ENCODE assay signal across 1 cellular context in genomic region chrX:121245763-121246162, GRCh38.
TF ChIP-seq lines count a peak whose summit lies in the region.

No MANE protein-coding gene starts in this region.

TF ChIP-seq in HepG2, 621 proteins besides CTCF, POLR2A, EP300 and RAD21 (continued from another document and continues in another):
- TF ChIP-seq PBX2 (CRISPR knock-in tag; IDR thresholded peaks at IDR 0.05) = no peak
- TF ChIP-seq ZNF207 (IDR thresholded peaks at IDR 0.05; ENCODE audit: borderline replicate concordance) = no peak
- TF ChIP-seq, protein P1, sequence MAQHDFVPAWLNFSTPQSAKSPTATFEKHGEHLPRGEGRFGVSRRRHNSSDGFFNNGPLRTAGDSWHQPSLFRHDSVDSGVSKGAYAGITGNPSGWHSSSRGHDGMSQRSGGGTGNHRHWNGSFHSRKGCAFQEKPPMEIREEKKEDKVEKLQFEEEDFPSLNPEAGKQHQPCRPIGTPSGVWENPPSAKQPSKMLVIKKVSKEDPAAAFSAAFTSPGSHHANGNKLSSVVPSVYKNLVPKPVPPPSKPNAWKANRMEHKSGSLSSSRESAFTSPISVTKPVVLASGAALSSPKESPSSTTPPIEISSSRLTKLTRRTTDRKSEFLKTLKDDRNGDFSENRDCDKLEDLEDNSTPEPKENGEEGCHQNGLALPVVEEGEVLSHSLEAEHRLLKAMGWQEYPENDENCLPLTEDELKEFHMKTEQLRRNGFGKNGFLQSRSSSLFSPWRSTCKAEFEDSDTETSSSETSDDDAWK (CRISPR knock-in tag; IDR thresholded peaks at IDR 0.05) = no peak
- no peak for TF ChIP-seq SATB2 (CRISPR knock-in tag; IDR thresholded peaks at IDR 0.05)
- no peak for TF ChIP-seq ZNF780A (CRISPR knock-in tag; IDR thresholded peaks at IDR 0.05)
- TF ChIP-seq ZNF574 (CRISPR knock-in tag; IDR thresholded peaks at IDR 0.05) = no peak
- TF ChIP-seq, protein P2, sequence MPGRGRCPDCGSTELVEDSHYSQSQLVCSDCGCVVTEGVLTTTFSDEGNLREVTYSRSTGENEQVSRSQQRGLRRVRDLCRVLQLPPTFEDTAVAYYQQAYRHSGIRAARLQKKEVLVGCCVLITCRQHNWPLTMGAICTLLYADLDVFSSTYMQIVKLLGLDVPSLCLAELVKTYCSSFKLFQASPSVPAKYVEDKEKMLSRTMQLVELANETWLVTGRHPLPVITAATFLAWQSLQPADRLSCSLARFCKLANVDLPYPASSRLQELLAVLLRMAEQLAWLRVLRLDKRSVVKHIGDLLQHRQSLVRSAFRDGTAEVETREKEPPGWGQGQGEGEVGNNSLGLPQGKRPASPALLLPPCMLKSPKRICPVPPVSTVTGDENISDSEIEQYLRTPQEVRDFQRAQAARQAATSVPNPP (CRISPR knock-in tag; IDR thresholded peaks at IDR 0.05) = no peak
- no peak for TF ChIP-seq DNMT1 (CRISPR knock-in tag; IDR thresholded peaks at IDR 0.05)
- TF ChIP-seq KDM3A (CRISPR knock-in tag; IDR thresholded peaks at IDR 0.05; ENCODE audit: low read depth) = no peak
- TF ChIP-seq ZNF343 (CRISPR knock-in tag; IDR thresholded peaks at IDR 0.05) = no peak
- peak; percentile 53 for TF ChIP-seq RARA (CRISPR knock-in tag; IDR thresholded peaks at IDR 0.05)
- no peak for TF ChIP-seq SIN3A (IDR thresholded peaks at IDR 0.05; ENCODE audit: borderline replicate concordance, low read depth, low read length)
- TF ChIP-seq POLR2AphosphoS5 (IDR thresholded peaks at IDR 0.05; ENCODE audit: low read depth, low read length) = no peak
- TF ChIP-seq PHF5A (CRISPR knock-in tag; IDR thresholded peaks at IDR 0.05; ENCODE audit: low read depth, unreplicated experiment) = no peak
- TF ChIP-seq ZBTB38 (CRISPR knock-in tag; IDR thresholded peaks at IDR 0.05) = no peak
- TF ChIP-seq ZFP36L1 (CRISPR knock-in tag; IDR thresholded peaks at IDR 0.05) = no peak
- no peak for TF ChIP-seq RBM22 (optimal IDR thresholded peaks at IDR 0.05; ENCODE audit: low read length)
- TF ChIP-seq, protein P3, sequence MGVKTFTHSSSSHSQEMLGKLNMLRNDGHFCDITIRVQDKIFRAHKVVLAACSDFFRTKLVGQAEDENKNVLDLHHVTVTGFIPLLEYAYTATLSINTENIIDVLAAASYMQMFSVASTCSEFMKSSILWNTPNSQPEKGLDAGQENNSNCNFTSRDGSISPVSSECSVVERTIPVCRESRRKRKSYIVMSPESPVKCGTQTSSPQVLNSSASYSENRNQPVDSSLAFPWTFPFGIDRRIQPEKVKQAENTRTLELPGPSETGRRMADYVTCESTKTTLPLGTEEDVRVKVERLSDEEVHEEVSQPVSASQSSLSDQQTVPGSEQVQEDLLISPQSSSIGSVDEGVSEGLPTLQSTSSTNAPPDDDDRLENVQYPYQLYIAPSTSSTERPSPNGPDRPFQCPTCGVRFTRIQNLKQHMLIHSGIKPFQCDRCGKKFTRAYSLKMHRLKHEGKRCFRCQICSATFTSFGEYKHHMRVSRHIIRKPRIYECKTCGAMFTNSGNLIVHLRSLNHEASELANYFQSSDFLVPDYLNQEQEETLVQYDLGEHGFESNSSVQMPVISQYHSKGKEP (CRISPR knock-in tag; IDR thresholded peaks at IDR 0.05) = no peak
- TF ChIP-seq, protein P4, sequence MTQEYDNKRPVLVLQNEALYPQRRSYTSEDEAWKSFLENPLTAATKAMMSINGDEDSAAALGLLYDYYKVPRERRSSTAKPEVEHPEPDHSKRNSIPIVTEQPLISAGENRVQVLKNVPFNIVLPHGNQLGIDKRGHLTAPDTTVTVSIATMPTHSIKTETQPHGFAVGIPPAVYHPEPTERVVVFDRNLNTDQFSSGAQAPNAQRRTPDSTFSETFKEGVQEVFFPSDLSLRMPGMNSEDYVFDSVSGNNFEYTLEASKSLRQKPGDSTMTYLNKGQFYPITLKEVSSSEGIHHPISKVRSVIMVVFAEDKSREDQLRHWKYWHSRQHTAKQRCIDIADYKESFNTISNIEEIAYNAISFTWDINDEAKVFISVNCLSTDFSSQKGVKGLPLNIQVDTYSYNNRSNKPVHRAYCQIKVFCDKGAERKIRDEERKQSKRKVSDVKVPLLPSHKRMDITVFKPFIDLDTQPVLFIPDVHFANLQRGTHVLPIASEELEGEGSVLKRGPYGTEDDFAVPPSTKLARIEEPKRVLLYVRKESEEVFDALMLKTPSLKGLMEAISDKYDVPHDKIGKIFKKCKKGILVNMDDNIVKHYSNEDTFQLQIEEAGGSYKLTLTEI (CRISPR knock-in tag; conservative IDR thresholded peaks at IDR 0.05) = no peak
- TF ChIP-seq, protein P5, sequence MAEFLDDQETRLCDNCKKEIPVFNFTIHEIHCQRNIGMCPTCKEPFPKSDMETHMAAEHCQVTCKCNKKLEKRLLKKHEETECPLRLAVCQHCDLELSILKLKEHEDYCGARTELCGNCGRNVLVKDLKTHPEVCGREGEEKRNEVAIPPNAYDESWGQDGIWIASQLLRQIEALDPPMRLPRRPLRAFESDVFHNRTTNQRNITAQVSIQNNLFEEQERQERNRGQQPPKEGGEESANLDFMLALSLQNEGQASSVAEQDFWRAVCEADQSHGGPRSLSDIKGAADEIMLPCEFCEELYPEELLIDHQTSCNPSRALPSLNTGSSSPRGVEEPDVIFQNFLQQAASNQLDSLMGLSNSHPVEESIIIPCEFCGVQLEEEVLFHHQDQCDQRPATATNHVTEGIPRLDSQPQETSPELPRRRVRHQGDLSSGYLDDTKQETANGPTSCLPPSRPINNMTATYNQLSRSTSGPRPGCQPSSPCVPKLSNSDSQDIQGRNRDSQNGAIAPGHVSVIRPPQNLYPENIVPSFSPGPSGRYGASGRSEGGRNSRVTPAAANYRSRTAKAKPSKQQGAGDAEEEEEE (CRISPR knock-in tag; IDR thresholded peaks at IDR 0.05; ENCODE audit: borderline replicate concordance) = no peak
- TF ChIP-seq, protein P6, sequence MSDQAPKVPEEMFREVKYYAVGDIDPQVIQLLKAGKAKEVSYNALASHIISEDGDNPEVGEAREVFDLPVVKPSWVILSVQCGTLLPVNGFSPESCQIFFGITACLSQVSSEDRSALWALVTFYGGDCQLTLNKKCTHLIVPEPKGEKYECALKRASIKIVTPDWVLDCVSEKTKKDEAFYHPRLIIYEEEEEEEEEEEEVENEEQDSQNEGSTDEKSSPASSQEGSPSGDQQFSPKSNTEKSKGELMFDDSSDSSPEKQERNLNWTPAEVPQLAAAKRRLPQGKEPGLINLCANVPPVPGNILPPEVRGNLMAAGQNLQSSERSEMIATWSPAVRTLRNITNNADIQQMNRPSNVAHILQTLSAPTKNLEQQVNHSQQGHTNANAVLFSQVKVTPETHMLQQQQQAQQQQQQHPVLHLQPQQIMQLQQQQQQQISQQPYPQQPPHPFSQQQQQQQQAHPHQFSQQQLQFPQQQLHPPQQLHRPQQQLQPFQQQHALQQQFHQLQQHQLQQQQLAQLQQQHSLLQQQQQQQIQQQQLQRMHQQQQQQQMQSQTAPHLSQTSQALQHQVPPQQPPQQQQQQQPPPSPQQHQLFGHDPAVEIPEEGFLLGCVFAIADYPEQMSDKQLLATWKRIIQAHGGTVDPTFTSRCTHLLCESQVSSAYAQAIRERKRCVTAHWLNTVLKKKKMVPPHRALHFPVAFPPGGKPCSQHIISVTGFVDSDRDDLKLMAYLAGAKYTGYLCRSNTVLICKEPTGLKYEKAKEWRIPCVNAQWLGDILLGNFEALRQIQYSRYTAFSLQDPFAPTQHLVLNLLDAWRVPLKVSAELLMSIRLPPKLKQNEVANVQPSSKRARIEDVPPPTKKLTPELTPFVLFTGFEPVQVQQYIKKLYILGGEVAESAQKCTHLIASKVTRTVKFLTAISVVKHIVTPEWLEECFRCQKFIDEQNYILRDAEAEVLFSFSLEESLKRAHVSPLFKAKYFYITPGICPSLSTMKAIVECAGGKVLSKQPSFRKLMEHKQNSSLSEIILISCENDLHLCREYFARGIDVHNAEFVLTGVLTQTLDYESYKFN (CRISPR knock-in tag; conservative IDR thresholded peaks at IDR 0.05) = peak; percentile 77
- TF ChIP-seq NPAS2 (CRISPR knock-in tag; IDR thresholded peaks at IDR 0.05; ENCODE audit: borderline replicate concordance) = no peak
- no peak for TF ChIP-seq ZNF30 (CRISPR knock-in tag; IDR thresholded peaks at IDR 0.05)
- TF ChIP-seq AHDC1 (CRISPR knock-in tag; IDR thresholded peaks at IDR 0.05; ENCODE audit: borderline replicate concordance) = peak; percentile 72; the same call in 1 of the 2 replicates
- TF ChIP-seq ATF3 (CRISPR knock-in tag; IDR thresholded peaks at IDR 0.05) = no peak
- TF ChIP-seq ZFX (CRISPR knock-in tag; IDR thresholded peaks at IDR 0.05; ENCODE audit: low read depth) = no peak
- TF ChIP-seq SIX4 (CRISPR knock-in tag; IDR thresholded peaks at IDR 0.05) = no peak
- no peak for TF ChIP-seq NCOA5 (CRISPR knock-in tag; IDR thresholded peaks at IDR 0.05)
- no peak for TF ChIP-seq DR1 (CRISPR knock-in tag; IDR thresholded peaks at IDR 0.05)
- no peak for TF ChIP-seq GTF3A (CRISPR knock-in tag; conservative IDR thresholded peaks at IDR 0.05)
- TF ChIP-seq CHD4 (IDR thresholded peaks at IDR 0.05; ENCODE audit: borderline replicate concordance, low read length) = no peak
- no peak for TF ChIP-seq TMF1 (CRISPR knock-in tag; IDR thresholded peaks at IDR 0.05; ENCODE audit: low read depth)
- no peak for TF ChIP-seq SNAPC2 (CRISPR knock-in tag; IDR thresholded peaks at IDR 0.05)
